16 cellular contexts compared by ENCODE assay signal in the genomic region with DNA sequence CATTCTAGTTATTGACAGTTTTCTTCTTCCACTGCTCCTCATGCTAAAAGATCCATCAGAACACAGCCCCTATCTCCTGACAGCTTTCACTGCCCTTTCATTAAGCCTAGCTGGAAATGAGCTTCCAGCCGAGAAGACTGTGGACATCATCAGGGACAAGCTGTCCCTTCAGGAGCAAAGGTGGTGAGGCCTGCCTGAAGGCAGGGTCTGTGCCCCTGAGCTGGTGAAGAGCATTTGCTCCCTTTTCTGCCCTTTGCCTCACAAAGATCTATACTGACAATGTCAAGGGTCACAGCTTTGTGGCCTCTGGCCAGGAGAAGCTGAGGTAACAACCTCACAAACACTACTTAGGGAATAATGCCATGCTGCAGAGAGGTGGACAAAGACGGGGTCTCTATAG. TPM values are rescaled to one million over a fixed set of nuclear protein-coding genes. Genes with fewer than 3 reads are reported as not detected.
DNase-seq lines count a peak whose midpoint lies in the region; ATAC-seq, FAIRE-seq and TF ChIP-seq lines count a peak whose summit lies in the region.
"Had no signal": no experiment of that assay in that cellular context is flagged by ENCODE, and none has a peak within 500 bp of the region (broad histone marks: within the 10 kb centered on the region; RNA-seq: fewer than 3 reads in every experiment).

No MANE protein-coding gene starts in this region.

- no peak overlapping the region for H3K9ac ChIP-seq in liver (ENCODE audit: low read depth in 1 of 2, low read length in 2 of 2)

- in situ Hi-C loops in transverse colon (cut with MboI; ENCODE audit: low pct_ligation_motif_present in 1 of 4, low pct_unique_long_range_greater_than_20kb in 1 of 4, low sequenced_read_pairs in 3 of 4): no loop called here

- no peaks in the 10 kb centered on the region for H3K27me3 Mint-ChIP-seq in WTC11 (ENCODE audit: low read depth)

- no peak for TF ChIP-seq RAD21 in liver (IDR thresholded peaks at IDR 0.05)

- H3K36me3 Mint-ChIP-seq in WTC11: no peaks in the 10 kb centered on the region

- peak overlapping the region; percentile 37; the same call in 1 of the 2 replicates for H3K27ac Mint-ChIP-seq in WTC11

- FAIRE-seq in small intestine (lab: Jason Lieb, UNC): no peak
- FAIRE-seq: HTR-8/SVneo, K562 had no signal

- H3K9me3 ChIP-seq in liver (ENCODE audit: control insufficient read depth in 4 of 4, low read length in 3 of 4): no peaks in the 10 kb centered on the region
- H3K9me3 ChIP-seq in small intestine (ENCODE audit: control insufficient read depth, low read depth): no peaks in the 10 kb centered on the region
- no peaks in the 10 kb centered on the region for H3K9me3 ChIP-seq in sigmoid colon
- H3K9me3 ChIP-seq in transverse colon: no peaks in the 10 kb centered on the region

- no peak for DNase-seq in WTC11 (ENCODE audit: low spot score)
- DNase-seq in left cardiac atrium: no peak
- peak; percentile 9 for DNase-seq in small intestine
- DNase-seq in sigmoid colon: no peak
- DNase-seq in transverse colon: no peak
- DNase-seq: H9, NCI-H1417 treated with DMSO at 0.1 percent for 48 hours, NCI-H2029, NCI-H2171 treated with DMSO at 0.1 percent for 48 hours, OCI-M1 had no signal

- no peak overlapping the region for H3K4me3 Mint-ChIP-seq in WTC11
- H3K4me3 Mint-ChIP-seq: H9 had no signal

- ATAC-seq in WTC11 (no peak), left cardiac atrium (peak; percentile 31), HG03354 (IDR thresholded peaks at IDR 0.05; ENCODE audit: poor library complexity, severe bottlenecking, unreplicated experiment) (no peak), HG02938 (IDR thresholded peaks at IDR 0.05; ENCODE audit: unreplicated experiment) (no peak)

- H3K4me3 ChIP-seq in liver (ENCODE audit: low read depth in 1 of 3, low read length in 3 of 3) (no peak overlapping the region), small intestine (ENCODE audit: low read depth in 1 of 2, low read length in 2 of 2) (no peak overlapping the region), sigmoid colon (no peak overlapping the region), transverse colon (no peak overlapping the region)
- H3K4me3 ChIP-seq: K562 had no signal

- peaks cover 3% of the 10 kb centered on the region for H3K4me1 Mint-ChIP-seq in WTC11

- no peak overlapping the region for H3K27ac ChIP-seq in liver (ENCODE audit: low read depth in 1 of 2, low read length in 2 of 2)
- no peak overlapping the region for H3K27ac ChIP-seq in small intestine (ENCODE audit: low read depth in 1 of 2, low read length in 1 of 2)
- H3K27ac ChIP-seq in sigmoid colon: no peak overlapping the region
- no peak overlapping the region for H3K27ac ChIP-seq in transverse colon
- H3K27ac ChIP-seq: HL-60 had no signal

- H3K4me1 ChIP-seq in liver (ENCODE audit: control insufficient read depth in 4 of 4, insufficient read depth in 4 of 4, low read length in 3 of 4): peaks cover 0 to 7% (median 0%) of the 10 kb centered on the region in 4 donors
- no peaks in the 10 kb centered on the region for H3K4me1 ChIP-seq in small intestine (ENCODE audit: control insufficient read depth in 2 of 2, insufficient read depth in 1 of 2, low read depth in 1 of 2, low read length in 1 of 2)
- H3K4me1 ChIP-seq in sigmoid colon: peaks cover 0 to 7% (median 0%) of the 10 kb centered on the region in 4 donors
- H3K4me1 ChIP-seq in transverse colon: peaks cover 0 to 13% (median 8%) of the 10 kb centered on the region in 4 donors

- no peaks in the 10 kb centered on the region for H3K9me3 Mint-ChIP-seq in WTC11
- H3K9me3 Mint-ChIP-seq: H9 had no signal

- CTCF ChIA-PET in WTC11 (lab: Charles Lee): interaction anchor here (0.6 kb wide), 1 partner anchor 189 kb away, joined by 3 read pairs; no protein-coding TSS in a partner anchor

- POLR2A ChIA-PET in WTC11 (lab: Charles Lee): no interaction called here

- H3K36me3 ChIP-seq in liver (ENCODE audit: control insufficient read depth in 4 of 4, insufficient read depth in 3 of 4, low read depth in 1 of 4, low read length in 3 of 4): no peaks in the 10 kb centered on the region
- H3K36me3 ChIP-seq in small intestine (ENCODE audit: control insufficient read depth in 2 of 2, insufficient read depth in 2 of 2, low read length in 2 of 2): peaks cover 0 to 3% of the 10 kb centered on the region in 2 donors
- H3K36me3 ChIP-seq in sigmoid colon: peaks cover 0 to 14% (median 0%) of the 10 kb centered on the region in 4 donors
- H3K36me3 ChIP-seq in transverse colon: no peaks in the 10 kb centered on the region

- intact Hi-C loops in left cardiac atrium (cut with DNase I): loop anchor here in 1 of 2 donors (5.0 kb wide), 1 partner anchor 58 kb away; no protein-coding TSS in a partner anchor
- intact Hi-C loops in sigmoid colon (cut with DNase I): no loop called here
- intact Hi-C loops in transverse colon (cut with DNase I; ENCODE audit: low total_unique reads): no loop called here

- H3K27me3 ChIP-seq in liver (ENCODE audit: control insufficient read depth in 4 of 4, insufficient read depth in 4 of 4, low read length in 3 of 4) (no peaks in the 10 kb centered on the region), small intestine (ENCODE audit: control insufficient read depth in 2 of 2, insufficient read depth in 2 of 2, low read length in 2 of 2) (no peaks in the 10 kb centered on the region), sigmoid colon (no peaks in the 10 kb centered on the region), transverse colon (no peaks in the 10 kb centered on the region)

- TF ChIP-seq EP300 in sigmoid colon (IDR thresholded peaks at IDR 0.05) (no peak), transverse colon (IDR thresholded peaks at IDR 0.05; ENCODE audit: low read depth) (no peak)

- TF ChIP-seq CTCF in WTC11 (IDR thresholded peaks at IDR 0.05) (no peak), liver (IDR thresholded peaks at IDR 0.05; ENCODE audit: low read depth, low read length, missing input control) (no peak), sigmoid colon (IDR thresholded peaks at IDR 0.05) (no peak), transverse colon (IDR thresholded peaks at IDR 0.05) (no peak)

- no peak for TF ChIP-seq POLR2A in sigmoid colon (IDR thresholded peaks at IDR 0.05)
- TF ChIP-seq POLR2A in transverse colon (IDR thresholded peaks at IDR 0.05): no peak

- WGBS in liver: 59% methylated on average over 2 of the region's 2 CpGs
- WGBS in small intestine, 3 donors: 86 to 93% (median 87%) methylated on average over 2 of the region's 2 CpGs
- 88 to 95% methylated on average over 2 of the region's 2 CpGs for WGBS in sigmoid colon, 2 donors
- 80 to 84% methylated on average over 1 to 2 of the region's 2 CpGs for WGBS in transverse colon (ENCODE audit: low coverage in 1 of 2), 2 donors

TF ChIP-seq in WTC11, 78 proteins besides CTCF, POLR2A, EP300 and RAD21:
- TF ChIP-seq OVOL2 (CRISPR knock-in tag; IDR thresholded peaks at IDR 0.05; ENCODE audit: borderline replicate concordance): no peak
- TF ChIP-seq, protein P1, sequence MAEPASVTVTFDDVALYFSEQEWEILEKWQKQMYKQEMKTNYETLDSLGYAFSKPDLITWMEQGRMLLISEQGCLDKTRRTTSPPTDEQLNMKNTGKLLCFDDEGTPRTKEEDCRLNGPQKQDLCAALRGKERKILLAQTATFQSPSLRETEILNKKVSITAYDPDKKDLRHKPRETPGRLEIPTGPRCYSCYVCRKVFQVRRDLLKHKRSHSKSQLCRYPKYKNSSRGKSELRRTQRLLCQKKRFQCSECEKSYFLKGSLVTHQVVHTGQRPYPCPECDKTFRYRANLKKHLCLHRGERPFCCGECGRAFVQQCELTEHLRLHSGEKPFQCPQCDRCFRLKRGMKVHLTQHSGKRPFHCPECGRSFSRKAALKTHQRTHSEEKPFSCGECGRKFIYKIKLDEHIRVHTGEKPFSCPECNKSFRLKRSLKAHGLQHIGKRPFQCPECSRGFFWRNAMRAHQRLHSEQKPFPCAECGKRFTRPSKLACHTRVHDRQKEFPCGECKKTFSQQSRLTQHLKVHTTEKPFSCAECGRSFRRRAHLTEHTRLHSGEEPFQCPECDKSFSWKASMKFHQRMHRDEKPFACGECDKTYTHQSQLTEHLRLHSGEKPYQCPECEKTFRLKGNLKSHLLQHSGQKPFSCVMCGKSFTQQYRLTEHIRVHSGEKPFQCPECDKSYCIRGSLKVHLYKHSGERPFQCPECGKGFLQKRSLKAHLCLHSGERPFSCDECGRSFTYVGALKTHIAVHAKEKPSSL (CRISPR knock-in tag; conservative IDR thresholded peaks at IDR 0.05): no peak

TF ChIP-seq in liver, 16 proteins besides CTCF, POLR2A, EP300 and RAD21 (continues in another document):
- TF ChIP-seq NR2F2 (IDR thresholded peaks at IDR 0.05) (no peak), RXRA (IDR thresholded peaks at IDR 0.05) (peak in 1 of 2 donors; percentile 34), SP1 (IDR thresholded peaks at IDR 0.05) (peak; percentile 24), HNF4A (conservative IDR thresholded peaks at IDR 0.05) (peak; percentile 17 to 40)
- TF ChIP-seq, protein P2, sequence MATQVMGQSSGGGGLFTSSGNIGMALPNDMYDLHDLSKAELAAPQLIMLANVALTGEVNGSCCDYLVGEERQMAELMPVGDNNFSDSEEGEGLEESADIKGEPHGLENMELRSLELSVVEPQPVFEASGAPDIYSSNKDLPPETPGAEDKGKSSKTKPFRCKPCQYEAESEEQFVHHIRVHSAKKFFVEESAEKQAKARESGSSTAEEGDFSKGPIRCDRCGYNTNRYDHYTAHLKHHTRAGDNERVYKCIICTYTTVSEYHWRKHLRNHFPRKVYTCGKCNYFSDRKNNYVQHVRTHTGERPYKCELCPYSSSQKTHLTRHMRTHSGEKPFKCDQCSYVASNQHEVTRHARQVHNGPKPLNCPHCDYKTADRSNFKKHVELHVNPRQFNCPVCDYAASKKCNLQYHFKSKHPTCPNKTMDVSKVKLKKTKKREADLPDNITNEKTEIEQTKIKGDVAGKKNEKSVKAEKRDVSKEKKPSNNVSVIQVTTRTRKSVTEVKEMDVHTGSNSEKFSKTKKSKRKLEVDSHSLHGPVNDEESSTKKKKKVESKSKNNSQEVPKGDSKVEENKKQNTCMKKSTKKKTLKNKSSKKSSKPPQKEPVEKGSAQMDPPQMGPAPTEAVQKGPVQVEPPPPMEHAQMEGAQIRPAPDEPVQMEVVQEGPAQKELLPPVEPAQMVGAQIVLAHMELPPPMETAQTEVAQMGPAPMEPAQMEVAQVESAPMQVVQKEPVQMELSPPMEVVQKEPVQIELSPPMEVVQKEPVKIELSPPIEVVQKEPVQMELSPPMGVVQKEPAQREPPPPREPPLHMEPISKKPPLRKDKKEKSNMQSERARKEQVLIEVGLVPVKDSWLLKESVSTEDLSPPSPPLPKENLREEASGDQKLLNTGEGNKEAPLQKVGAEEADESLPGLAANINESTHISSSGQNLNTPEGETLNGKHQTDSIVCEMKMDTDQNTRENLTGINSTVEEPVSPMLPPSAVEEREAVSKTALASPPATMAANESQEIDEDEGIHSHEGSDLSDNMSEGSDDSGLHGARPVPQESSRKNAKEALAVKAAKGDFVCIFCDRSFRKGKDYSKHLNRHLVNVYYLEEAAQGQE (IDR thresholded peaks at IDR 0.05): no peak

RNA-seq across cellular contexts. Expression of a gene that starts 55.6 kb away (rescaled TPM):
- total RNA-seq in WTC11 (2021): 27.0 to 31.0 TPM (median 29.2 TPM) in 3 replicates
- total RNA-seq in left cardiac atrium: 10 to 100 TPM; 31.7 to 58.8 TPM
- 10 to 100 TPM; 63.5 to 67.9 TPM for total RNA-seq in liver
- 10 to 100 TPM; 24.6 to 32.6 TPM for polyA plus RNA-seq in liver
- polyA plus RNA-seq in small intestine: 10 to 100 TPM; 25.1 to 38.6 (median 34.7) TPM
- 100 to 1,000 TPM; 104 to 172 (median 119) TPM for total RNA-seq in sigmoid colon
- 10 to 100 TPM; 34.2 to 89.5 (median 43.2) TPM for polyA plus RNA-seq in sigmoid colon
- 100 to 1,000 TPM in 1 of 4 donors, 10 to 100 TPM in 3; 59.5 to 170 (median 88.3) TPM for total RNA-seq in transverse colon

Comparison
In these comparisons a context has a peak if more than half of its experiments do, and no peak if none do; other contexts are left out.
1. ATAC-seq: peak in left cardiac atrium (2 of 2); none in WTC11 (single experiment), HG03354 (single experiment) and HG02938 (single experiment).